In genomic region chr16:29883987-29884386, GRCh38 we compare ENCODE assay signal across 19 cellular contexts. TPM values are rescaled to one million over a fixed set of nuclear protein-coding genes. Genes with fewer than 3 reads are reported as not detected.
A peak's percentile ranks its signal among the peaks of the same experiment; 100 is the strongest.
DNase-seq lines count a peak whose midpoint lies in the region; ATAC-seq, FAIRE-seq and TF ChIP-seq lines count a peak whose summit lies in the region.
"Had no signal": no experiment of that assay in that cellular context is flagged by ENCODE, and none has a peak within 500 bp of the region (broad histone marks: within the 10 kb centered on the region; RNA-seq: fewer than 3 reads in every experiment).

No MANE protein-coding gene starts in this region.

- CTCF ChIA-PET in H1 (lab: Charles Lee; ENCODE audit: partially characterized antibody): interaction anchor here (0.6 to 1.6 kb wide), 2 partner anchors 148 to 207 kb away, joined by 4 to 7 read pairs; no protein-coding TSS in a partner anchor

- DNase-seq in NCI-H82 (lab: John Stamatoyannopoulos, UW) (peak; percentile 25), NCI-H82 treated with DMSO at 0.1 percent for 48 hours (lab: John Stamatoyannopoulos, UW; ENCODE audit: unreplicated experiment) (no peak), Karpas-422 (peak; percentile 65), H1 (ENCODE audit: low read depth in 1 of 2, low spot score in 2 of 2) (no peak), testis (peak; percentile 62), dorsolateral prefrontal cortex (no peak), ecto neural progenitor cell (ENCODE audit: low spot score) (no peak)
- no peak for DNase-seq in activated naive CD4-positive, alpha-beta T cell treated with anti-CD3 and anti-CD28 coated beads, Interleukin-2, amount 50 U/mL, for 72 hours (ENCODE audit: low spot score in 2 of 2)
- DNase-seq: Calu3; CD8-positive, alpha-beta T cell; DMS79 treated with DMSO at 0.1 percent for 48 hours; HCEC 1CT; HFFc6 had no signal

- H3K4me3 ChIP-seq in Karpas-422 (ENCODE audit: low read length): no peak overlapping the region
- no peak overlapping the region for H3K4me3 ChIP-seq in H1 (ENCODE audit: extremely low read depth in 1 of 4, insufficient read depth in 2 of 4, low read depth in 3 of 4, low read length in 4 of 4)
- peak overlapping the region in 1 of 2 donors; percentile 20 for H3K4me3 ChIP-seq in testis
- H3K4me3 ChIP-seq in dorsolateral prefrontal cortex: no peak overlapping the region
- H3K4me3 ChIP-seq: BLaER1 had no signal

- H4K5ac ChIP-seq in H1 (ENCODE audit: insufficient read length, low read depth, low read length): no peak overlapping the region

- H3K18ac ChIP-seq in H1 (ENCODE audit: extremely low read depth, low read length): no peak overlapping the region

- H4K8ac ChIP-seq in H1 (ENCODE audit: extremely low read depth, insufficient read depth, low read length): no peak overlapping the region

- H3K4me1 ChIP-seq in Karpas-422 (ENCODE audit: low read length) (no peaks in the 10 kb centered on the region), H1 (replicated peaks in 1 of 4; ENCODE audit: control insufficient read depth in 3 of 4, insufficient read depth in 4 of 4, low read length in 3 of 4) (no peaks in the 10 kb centered on the region), testis (no peaks in the 10 kb centered on the region)
- H3K4me1 ChIP-seq: BLaER1 had no signal

- FAIRE-seq in H1 (lab: Jason Lieb, UNC): no peak
- FAIRE-seq: GM12891, GM19239 had no signal

- TF ChIP-seq POLR2A in H1 (IDR thresholded peaks at IDR 0.05; ENCODE audit: control extremely low read depth in 1 of 2, low read depth in 2 of 2, low read length in 2 of 2) (no peak), testis (IDR thresholded peaks at IDR 0.05) (no peak)

- TF ChIP-seq CTCF in H1 (IDR thresholded peaks at IDR 0.05; ENCODE audit: control extremely low read depth in 1 of 3, insufficient read depth in 1 of 3, low read depth in 1 of 3, low read length in 3 of 3) (no peak), testis (IDR thresholded peaks at IDR 0.05) (no peak), dorsolateral prefrontal cortex (IDR thresholded peaks at IDR 0.05 in 54 of 56, conservative IDR thresholded peaks at IDR 0.05 in 2 of 56; ENCODE audit: low read depth in 1 of 56, partially characterized antibody in 56 of 56) (no peak)

- H3K9me3 Mint-ChIP-seq in activated naive CD4-positive, alpha-beta T cell treated with anti-CD3 and anti-CD28 coated beads, Interleukin-2, amount 50 U/mL, for 72 hours: no peaks in the 10 kb centered on the region
- H3K9me3 Mint-ChIP-seq: CD8-positive, alpha-beta T cell; HFFc6 had no signal

- H3K36me3 Mint-ChIP-seq in activated naive CD4-positive, alpha-beta T cell treated with anti-CD3 and anti-CD28 coated beads, Interleukin-2, amount 50 U/mL, for 72 hours: no peaks in the 10 kb centered on the region
- H3K36me3 Mint-ChIP-seq: CD14-positive monocyte; CD8-positive, alpha-beta T cell had no signal

- no peak for TF ChIP-seq RAD21 in H1 (IDR thresholded peaks at IDR 0.05 in 1 of 2, conservative IDR thresholded peaks at IDR 0.05 in 1 of 2; ENCODE audit: low read depth in 2 of 2, low read length in 2 of 2)

- H3K79me2 ChIP-seq in Karpas-422 (ENCODE audit: low read length) (no peaks in the 10 kb centered on the region), H1 (ENCODE audit: control insufficient read depth in 1 of 2, insufficient read depth in 2 of 2, low read length in 2 of 2) (no peaks in the 10 kb centered on the region)

- H3K23me2 ChIP-seq in H1 (ENCODE audit: low read depth, low read length): no peaks in the 10 kb centered on the region

- H4K20me1 ChIP-seq in Karpas-422 (ENCODE audit: insufficient read depth, low read depth, low read length): no peaks in the 10 kb centered on the region
- H4K20me1 ChIP-seq in H1 (replicated peaks in 1 of 2; ENCODE audit: control insufficient read depth in 1 of 2, insufficient read depth in 2 of 2, low read length in 2 of 2): peaks cover 0 to 1% of the 10 kb centered on the region in 2 experiments
- H4K20me1 ChIP-seq: BLaER1 had no signal

- H3K9ac ChIP-seq in Karpas-422 (ENCODE audit: low read length) (no peak overlapping the region), H1 (replicated peaks in 1 of 4; ENCODE audit: extremely low read depth in 1 of 4, low read depth in 3 of 4, low read length in 3 of 4) (no peak overlapping the region)
- H3K9ac ChIP-seq: BLaER1 had no signal

- H2BK5ac ChIP-seq in H1 (ENCODE audit: low read depth, low read length): no peak overlapping the region

- no peak overlapping the region for H3K23ac ChIP-seq in H1 (ENCODE audit: insufficient read length)

- H2AFZ ChIP-seq in Karpas-422 (ENCODE audit: low read length) (no peak overlapping the region), H1 (ENCODE audit: low read length) (no peak overlapping the region)

- WGBS in H1 (ENCODE audit: extremely low coverage in 1 of 2, insufficient coverage in 1 of 2, insufficient read length in 1 of 2, insufficient replicate concordance in 2 of 2, low coverage in 1 of 2, low lambda C conversion rate in 2 of 2, missing lambda C conversion rate in 1 of 2), 2 experiments: 91% methylated on average over 6 of the region's 6 CpGs; no CpG with 5 or more reads in 1 of the 2 experiments
- WGBS in testis, 2 donors: 64 to 77% methylated on average over 5 to 6 of the region's 6 CpGs

- no peak overlapping the region for H3K4ac ChIP-seq in H1 (replicated peaks; ENCODE audit: insufficient read length, low read depth, low read length)

- no peak overlapping the region for H2AK5ac ChIP-seq in H1 (ENCODE audit: low read depth, low read length)

- no peak for TF ChIP-seq EP300 in H1 (IDR thresholded peaks at IDR 0.05; ENCODE audit: borderline replicate concordance in 1 of 2, low read depth in 2 of 2, low read length in 2 of 2)

- H3K9me3 ChIP-seq in Karpas-422 (ENCODE audit: low read length) (no peaks in the 10 kb centered on the region), H1 (ENCODE audit: insufficient read depth in 2 of 2, low read depth in 1 of 2, low read length in 1 of 2) (no peaks in the 10 kb centered on the region), testis (no peaks in the 10 kb centered on the region)
- H3K9me3 ChIP-seq: BLaER1 had no signal

- no peak overlapping the region for H2BK12ac ChIP-seq in H1 (ENCODE audit: low read depth, low read length)

- H3K4me2 ChIP-seq in Karpas-422 (ENCODE audit: low read depth, low read length, poor library complexity, severe bottlenecking): no peak overlapping the region
- no peak overlapping the region for H3K4me2 ChIP-seq in H1 (ENCODE audit: insufficient read depth in 1 of 2, low read depth in 2 of 2, low read length in 2 of 2)
- H3K4me2 ChIP-seq: BLaER1 had no signal

- no peak for ATAC-seq in activated naive CD4-positive, alpha-beta T cell treated with anti-CD3 and anti-CD28 coated beads, Interleukin-2, amount 50 U/mL, for 72 hours
- ATAC-seq: CD8-positive, alpha-beta T cell had no signal

- intact Hi-C loops in testis (cut with DNase I; ENCODE audit: low total_unique reads) (no loop called here), dorsolateral prefrontal cortex (cut with DNase I) (no loop called here)

- H3K27ac ChIP-seq in Karpas-422 (ENCODE audit: low read length) (no peak overlapping the region), H1 (ENCODE audit: low read depth, low read length) (no peak overlapping the region), testis (no peak overlapping the region), dorsolateral prefrontal cortex (no peak overlapping the region)
- H3K27ac ChIP-seq: 22Rv1, BLaER1, HL-60 had no signal

- POLR2A ChIA-PET in H1 (lab: Charles Lee; ENCODE audit: partially characterized antibody): no interaction called here

- H3K14ac ChIP-seq in H1 (ENCODE audit: insufficient read length): no peak overlapping the region

- no peak overlapping the region for H2BK15ac ChIP-seq in H1 (ENCODE audit: low read length)

- no peaks in the 10 kb centered on the region for H3K27me3 ChIP-seq in Karpas-422 (ENCODE audit: low read length)
- no peaks in the 10 kb centered on the region for H3K27me3 ChIP-seq in H1 (replicated peaks in 1 of 4; ENCODE audit: control insufficient read depth in 3 of 4, extremely low read depth in 1 of 4, insufficient read depth in 3 of 4, low read length in 3 of 4)
- H3K27me3 ChIP-seq in testis: no peaks in the 10 kb centered on the region
- H3K27me3 ChIP-seq in dorsolateral prefrontal cortex: no peaks in the 10 kb centered on the region
- H3K27me3 ChIP-seq: BLaER1 had no signal

- no peak overlapping the region for H2BK20ac ChIP-seq in H1 (ENCODE audit: low read length)

- no peak overlapping the region for H3K27ac Mint-ChIP-seq in activated naive CD4-positive, alpha-beta T cell treated with anti-CD3 and anti-CD28 coated beads, Interleukin-2, amount 50 U/mL, for 72 hours
- H3K27ac Mint-ChIP-seq: CD8-positive, alpha-beta T cell; HFFc6 had no signal

- H4K91ac ChIP-seq in H1 (replicated peaks; ENCODE audit: insufficient read length, low read length): no peak overlapping the region

- no peaks in the 10 kb centered on the region for H3K9me2 ChIP-seq in Karpas-422 (replicated peaks; ENCODE audit: insufficient read depth, low read length)

- H3K36me3 ChIP-seq in Karpas-422 (ENCODE audit: insufficient read depth, low read length) (no peaks in the 10 kb centered on the region), H1 (ENCODE audit: control insufficient read depth in 2 of 4, insufficient read depth in 4 of 4, low read length in 3 of 4) (peaks cover 0 to 9% (median 6%) of the 10 kb centered on the region in 4 experiments; a peak in 7 of 8 replicates), testis (ENCODE audit: low read depth, missing control alignments) (no peaks in the 10 kb centered on the region)
- H3K36me3 ChIP-seq: BLaER1 had no signal

- no peak overlapping the region for H3K56ac ChIP-seq in H1 (replicated peaks; ENCODE audit: insufficient read length, low read depth, low read length)

- H2BK120ac ChIP-seq in H1 (replicated peaks; ENCODE audit: low read depth, low read length): no peak overlapping the region

- no peaks in the 10 kb centered on the region for H3K79me1 ChIP-seq in H1 (ENCODE audit: low read depth, low read length)

RNA-seq across cellular contexts. Expression of gene SEZ6L2, which starts 15.4 kb away (rescaled TPM):
- total RNA-seq in Karpas-422 (2014; rRNA removed; shearing (Covaris generic); ENCODE audit: low replicate concordance): 0.04 TPM in 1 of 2 replicates, not detected in the other
- 43.5 and 46.6 TPM in 2 replicates for total RNA-seq in H1 (2021; fragmentation: NEBNext Ultra II Directional; extraction: Animal tissue kit (Norgen Biotek cat#: 25700))
- 47.7 and 65.7 TPM in 2 replicates for polyA plus RNA-seq in H1 (2011; rRNA removed)
- polyA plus RNA-seq in H1 (2011; cell fraction: cytosol; rRNA removed): 22.1 TPM
- polyA plus RNA-seq in H1 (2011; cell fraction: nucleus; rRNA removed): 51.2 TPM
- 31.1 to 59.1 TPM (median 54.7 TPM) in 4 replicates for polyA plus RNA-seq in H1 (2012, experiment 1 of 2)
- 45.0 TPM for polyA plus RNA-seq in H1 (2012, experiment 2 of 2)
- 104 TPM for polyA plus RNA-seq in H1 (2013, experiment 1 of 2)
- polyA plus RNA-seq in H1 (2013, experiment 2 of 2): 87.1 TPM
- 12.5 and 14.5 TPM in 2 replicates for polyA minus RNA-seq in H1 (2011; rRNA and poly(A)+ RNA removed)
- 27.9 TPM for polyA minus RNA-seq in H1 (2011; cell fraction: cytosol; rRNA and poly(A)+ RNA removed)
- polyA minus RNA-seq in H1 (2011; cell fraction: nucleus; rRNA and poly(A)+ RNA removed): 17.1 TPM
- total RNA-seq in testis: 10 to 100 TPM; 43.7 to 57.5 TPM
- polyA plus RNA-seq in testis (ENCODE audit: insufficient read depth, low read depth, low replicate concordance): 40.9 TPM
- total RNA-seq in activated naive CD4-positive, alpha-beta T cell treated with anti-CD3 and anti-CD28 coated beads, Interleukin-2, amount 50 U/mL, for 72 hours: 1 to 10 TPM in 1 of 2 donors, under 1 TPM in 1; 0.35 to 1.3 TPM
- total RNA-seq in dorsolateral prefrontal cortex: 100 to 1,000 TPM in 106 of 120 experiments, 10 to 100 TPM in 14; 57.0 to 207 (median 139) TPM
- total RNA-seq: CD8-positive, alpha-beta T cell had no signal
- polyA plus RNA-seq: CD14-positive monocyte had no signal

RNA-seq across cellular contexts. Expression of gene ASPHD1, which starts 16.3 kb away (rescaled TPM):
- 0.19 and 2.2 TPM in 2 replicates for total RNA-seq in Karpas-422 (2014; rRNA removed; shearing (Covaris generic); ENCODE audit: low replicate concordance)
- total RNA-seq in H1 (2021; fragmentation: NEBNext Ultra II Directional; extraction: Animal tissue kit (Norgen Biotek cat#: 25700)): 17.8 and 18.6 TPM in 2 replicates
- 14.1 and 14.5 TPM in 2 replicates for polyA plus RNA-seq in H1 (2011; rRNA removed)
- polyA plus RNA-seq in H1 (2011; cell fraction: cytosol; rRNA removed): 11.6 TPM
- 14.1 TPM for polyA plus RNA-seq in H1 (2011; cell fraction: nucleus; rRNA removed)
- polyA plus RNA-seq in H1 (2012, experiment 1 of 2): 12.6 to 24.9 TPM (median 23.4 TPM) in 4 replicates
- 10.3 TPM for polyA plus RNA-seq in H1 (2012, experiment 2 of 2)
- polyA plus RNA-seq in H1 (2013, experiment 1 of 2): 10.5 TPM
- 10.8 TPM for polyA plus RNA-seq in H1 (2013, experiment 2 of 2)
- 1.0 and 1.4 TPM in 2 replicates for polyA minus RNA-seq in H1 (2011; rRNA and poly(A)+ RNA removed)
- polyA minus RNA-seq in H1 (2011; cell fraction: cytosol; rRNA and poly(A)+ RNA removed): 5.0 TPM
- polyA minus RNA-seq in H1 (2011; cell fraction: nucleus; rRNA and poly(A)+ RNA removed): 5.7 TPM
- 10 to 100 TPM in 1 of 2 donors, 1 to 10 TPM in 1; 6.2 to 13.7 TPM for total RNA-seq in testis
- polyA plus RNA-seq in testis (ENCODE audit: insufficient read depth, low read depth, low replicate concordance): 11.1 TPM
- total RNA-seq in activated naive CD4-positive, alpha-beta T cell treated with anti-CD3 and anti-CD28 coated beads, Interleukin-2, amount 50 U/mL, for 72 hours: 1 to 10 TPM; 1.4 to 3.8 TPM
- 100 to 1,000 TPM in 28 of 120 experiments, 10 to 100 TPM in 92; 60.7 to 127 (median 92.5) TPM for total RNA-seq in dorsolateral prefrontal cortex
- total RNA-seq: CD8-positive, alpha-beta T cell had no signal
- polyA plus RNA-seq: CD14-positive monocyte had no signal

RNA-seq across cellular contexts. Expression of gene CDIPT, which starts 21.0 kb away (rescaled TPM):
- total RNA-seq in Karpas-422 (2014; rRNA removed; shearing (Covaris generic); ENCODE audit: low replicate concordance): 48.1 and 57.4 TPM in 2 replicates
- 69.2 and 70.9 TPM in 2 replicates for total RNA-seq in H1 (2021; fragmentation: NEBNext Ultra II Directional; extraction: Animal tissue kit (Norgen Biotek cat#: 25700))
- polyA plus RNA-seq in H1 (2011; rRNA removed) (140 and 190 TPM in 2 replicates), testis (ENCODE audit: insufficient read depth, low read depth, low replicate concordance) (68.7 TPM)
- 121 TPM for polyA plus RNA-seq in H1 (2011; cell fraction: cytosol; rRNA removed)
- polyA plus RNA-seq in H1 (2011; cell fraction: nucleus; rRNA removed): 112 TPM
- polyA plus RNA-seq in H1 (2012, experiment 1 of 2): 68.6 to 81.2 TPM (median 78.1 TPM) in 4 replicates
- 94.9 TPM for polyA plus RNA-seq in H1 (2012, experiment 2 of 2)
- 63.4 TPM for polyA plus RNA-seq in H1 (2013, experiment 1 of 2)
- 67.9 TPM for polyA plus RNA-seq in H1 (2013, experiment 2 of 2)
- polyA minus RNA-seq in H1 (2011; rRNA and poly(A)+ RNA removed): 50.1 and 60.7 TPM in 2 replicates
- 63.3 TPM for polyA minus RNA-seq in H1 (2011; cell fraction: cytosol; rRNA and poly(A)+ RNA removed)
- 28.2 TPM for polyA minus RNA-seq in H1 (2011; cell fraction: nucleus; rRNA and poly(A)+ RNA removed)
- total RNA-seq in testis (100 to 1,000 TPM in 1 of 2 donors, 10 to 100 TPM in 1; 90.3 to 100 TPM), dorsolateral prefrontal cortex (100 to 1,000 TPM in 36 of 120 experiments, 10 to 100 TPM in 84; 63.9 to 118 (median 94.7) TPM)
- 10 to 100 TPM; 39.4 to 40.6 TPM for total RNA-seq in activated naive CD4-positive, alpha-beta T cell treated with anti-CD3 and anti-CD28 coated beads, Interleukin-2, amount 50 U/mL, for 72 hours

RNA-seq across cellular contexts. Expression of gene KCTD13, which starts 42.0 kb away (rescaled TPM):
- total RNA-seq in Karpas-422 (2014; rRNA removed; shearing (Covaris generic); ENCODE audit: low replicate concordance): 14.2 and 52.9 TPM in 2 replicates
- 10.8 and 12.3 TPM in 2 replicates for total RNA-seq in H1 (2021; fragmentation: NEBNext Ultra II Directional; extraction: Animal tissue kit (Norgen Biotek cat#: 25700))
- polyA plus RNA-seq in H1 (2011; rRNA removed) (9.2 and 14.0 TPM in 2 replicates), testis (ENCODE audit: insufficient read depth, low read depth, low replicate concordance) (126 TPM)
- 8.1 TPM for polyA plus RNA-seq in H1 (2011; cell fraction: cytosol; rRNA removed)
- 25.8 TPM for polyA plus RNA-seq in H1 (2011; cell fraction: nucleus; rRNA removed)
- polyA plus RNA-seq in H1 (2012, experiment 1 of 2): 9.4 to 12.3 TPM (median 11.3 TPM) in 4 replicates
- 8.0 TPM for polyA plus RNA-seq in H1 (2012, experiment 2 of 2)
- polyA plus RNA-seq in H1 (2013, experiment 1 of 2): 10.2 TPM
- polyA plus RNA-seq in H1 (2013, experiment 2 of 2): 8.2 TPM
- polyA minus RNA-seq in H1 (2011; rRNA and poly(A)+ RNA removed): 4.2 and 6.4 TPM in 2 replicates
- 5.6 TPM for polyA minus RNA-seq in H1 (2011; cell fraction: cytosol; rRNA and poly(A)+ RNA removed)
- 10.5 TPM for polyA minus RNA-seq in H1 (2011; cell fraction: nucleus; rRNA and poly(A)+ RNA removed)
- total RNA-seq in testis (100 to 1,000 TPM; 202 to 241 TPM), dorsolateral prefrontal cortex (10 to 100 TPM; 38.6 to 87.0 (median 61.2) TPM)
- 10 to 100 TPM; 37.1 to 55.5 TPM for total RNA-seq in activated naive CD4-positive, alpha-beta T cell treated with anti-CD3 and anti-CD28 coated beads, Interleukin-2, amount 50 U/mL, for 72 hours

Comparison
In these comparisons a context has a peak if more than half of its experiments do, and no peak if none do; other contexts are left out.
1. DNase-seq: peak in NCI-H82 (single experiment), Karpas-422 (single experiment) and testis (single experiment); none in NCI-H82 treated with DMSO at 0.1 percent for 48 hours (single experiment), H1 (0 of 2), activated naive CD4-positive, alpha-beta T cell treated with anti-CD3 and anti-CD28 coated beads, Interleukin-2, amount 50 U/mL, for 72 hours (0 of 2), dorsolateral prefrontal cortex (0 of 10) and ecto neural progenitor cell (single experiment).
2. RNA of gene SEZ6L2, which starts 15.4 kb away (total RNA-seq): 57.0 to 207 TPM in dorsolateral prefrontal cortex, 43.7 to 57.5 TPM in testis and 43.5 to 46.6 TPM in H1; 0.35 to 1.3 TPM in activated naive CD4-positive, alpha-beta T cell treated with anti-CD3 and anti-CD28 coated beads, Interleukin-2, amount 50 U/mL, for 72 hours and 0.04 TPM in Karpas-422; every median in the first group is over 10 times any median in the second.